ENCODE assay signal across 1 cellular context in genomic region chr22:19167106-19167869, GRCh38.
A peak's percentile ranks its signal among the peaks of the same experiment; 100 is the strongest.
TF ChIP-seq lines count a peak whose summit lies in the region.

No MANE protein-coding gene starts in this region.

TF ChIP-seq in HepG2, 621 proteins besides CTCF, POLR2A, EP300 and RAD21:
- TF ChIP-seq CAMTA2 (CRISPR knock-in tag; IDR thresholded peaks at IDR 0.05; ENCODE audit: borderline replicate concordance) (no peak), XRCC5 (optimal IDR thresholded peaks at IDR 0.05; ENCODE audit: low read length) (no peak), ZNF776 (CRISPR knock-in tag; IDR thresholded peaks at IDR 0.05) (no peak), ZNF770 (CRISPR knock-in tag; IDR thresholded peaks at IDR 0.05) (no peak), ZNF121 (CRISPR knock-in tag; IDR thresholded peaks at IDR 0.05) (peak; percentile 68), ZNF331 (CRISPR knock-in tag; IDR thresholded peaks at IDR 0.05) (no peak), ZNF326 (CRISPR knock-in tag; IDR thresholded peaks at IDR 0.05; ENCODE audit: borderline replicate concordance) (no peak)
